Comparison of ENCODE assay signal across 9 cellular contexts in genomic region chr17:8846768-8847211, GRCh38. TPM values are rescaled to one million over a fixed set of nuclear protein-coding genes. Genes with fewer than 3 reads are reported as not detected.
A peak's percentile ranks its signal among the peaks of the same experiment; 100 is the strongest.
DNase-seq lines count a peak whose midpoint lies in the region; ATAC-seq and TF ChIP-seq lines count a peak whose summit lies in the region.
"Had no signal": no experiment of that assay in that cellular context is flagged by ENCODE, and none has a peak within 500 bp of the region (broad histone marks: within the 10 kb centered on the region; RNA-seq: fewer than 3 reads in every experiment).

No MANE protein-coding gene starts in this region.

- peaks cover 3% of the 10 kb centered on the region for H3K9me3 Mint-ChIP-seq in stimulated activated memory B cell treated with anti-CD40 and anti-IgM and Interleukin-4, amounts not matched to agents 10 μg/mL and 1 μg/mL and 100 μg/mL, for 72 hours

- H3K4me3 Mint-ChIP-seq in stimulated activated memory B cell treated with anti-CD40 and anti-IgM and Interleukin-4, amounts not matched to agents 10 μg/mL and 1 μg/mL and 100 μg/mL, for 72 hours, result no peak overlapping the region

- H3K36me3 Mint-ChIP-seq in stimulated activated memory B cell treated with anti-CD40 and anti-IgM and Interleukin-4, amounts not matched to agents 10 μg/mL and 1 μg/mL and 100 μg/mL, for 72 hours, result no peaks in the 10 kb centered on the region

- peaks cover 17% of the 10 kb centered on the region for H3K4me1 ChIP-seq in cardiac muscle cell (ENCODE audit: low read depth)

- ATAC-seq in stimulated activated memory B cell treated with anti-CD40 and anti-IgM and Interleukin-4, amounts not matched to agents 10 μg/mL and 1 μg/mL and 100 μg/mL, for 72 hours, result peak; percentile 55
- ATAC-seq in HG03457 (IDR thresholded peaks at IDR 0.05; ENCODE audit: unreplicated experiment) (no peak), omental fat pad (ENCODE audit: low FRiP score) (no peak)

- no peak overlapping the region for H3K4me3 ChIP-seq in cardiac muscle cell

- H3K27me3 Mint-ChIP-seq in stimulated activated memory B cell treated with anti-CD40 and anti-IgM and Interleukin-4, amounts not matched to agents 10 μg/mL and 1 μg/mL and 100 μg/mL, for 72 hours, result no peaks in the 10 kb centered on the region

- in situ Hi-C loops in SK-MEL-5 (cut with HindIII; ENCODE audit: low pct_unique_long_range_greater_than_20kb, low sequenced_read_pairs), result no loop called here

- peaks cover 2% of the 10 kb centered on the region for H3K9me3 ChIP-seq in cardiac muscle cell (ENCODE audit: low read depth)

- no peak overlapping the region for H3K27ac Mint-ChIP-seq in stimulated activated memory B cell treated with anti-CD40 and anti-IgM and Interleukin-4, amounts not matched to agents 10 μg/mL and 1 μg/mL and 100 μg/mL, for 72 hours

- peak overlapping the region; percentile 89 for H3K27ac ChIP-seq in cardiac muscle cell

- DNase-seq in NCI-H524 (lab: John Stamatoyannopoulos, UW) (peak; percentile 20 to 34), NCI-H524 treated with DMSO at 0.1 percent for 48 hours (lab: John Stamatoyannopoulos, UW) (no peak), SK-MEL-5 (ENCODE audit: low read depth, low spot score) (peak; percentile 83), cardiac muscle cell (ENCODE audit: low read depth in 1 of 2, low spot score in 1 of 2) (peak; percentile 74 to 86), middle frontal gyrus (ENCODE audit: extremely low spot score, low spot score) (no peak), omental fat pad (ENCODE audit: low spot score) (no peak)

- H3K27me3 ChIP-seq in cardiac muscle cell, result no peaks in the 10 kb centered on the region

- no peaks in the 10 kb centered on the region for H3K36me3 ChIP-seq in cardiac muscle cell

- TF ChIP-seq CTCF in cardiac muscle cell (IDR thresholded peaks at IDR 0.05; ENCODE audit: low read depth, low read length), result no peak
- no peak for TF ChIP-seq CTCF in omental fat pad (IDR thresholded peaks at IDR 0.05)

- peaks cover 47% of the 10 kb centered on the region for H3K4me1 Mint-ChIP-seq in stimulated activated memory B cell treated with anti-CD40 and anti-IgM and Interleukin-4, amounts not matched to agents 10 μg/mL and 1 μg/mL and 100 μg/mL, for 72 hours

RNA-seq across cellular contexts. Expression of gene PIK3R6, which starts 20.7 kb away (rescaled TPM):
- total RNA-seq in SK-MEL-5 (2014; rRNA removed; shearing (Covaris generic)), result 0.05 TPM in 1 of 2 replicates, not detected in the other
- 0.04 and 0.16 TPM in 2 replicates for polyA plus RNA-seq in SK-MEL-5 (2015; cell fraction: cytosol; rRNA removed)
- polyA plus RNA-seq in SK-MEL-5 (2015; cell fraction: nucleus; rRNA removed), result not detected in 2 replicates
- total RNA-seq in cardiac muscle cell (not detected in 2 replicates), omental fat pad (1 to 10 TPM in 2 of 4 donors, under 1 TPM in 2; 0.56 to 3.5 (median 1.5) TPM)
- 0.11 and 0.48 TPM in 2 replicates for polyA plus RNA-seq in cardiac muscle cell
- polyA plus RNA-seq: AG04450 had no signal

RNA-seq across cellular contexts. Expression of gene MFSD6L, which starts 47.6 kb away (rescaled TPM):
- not detected in 2 replicates for total RNA-seq in SK-MEL-5 (2014; rRNA removed; shearing (Covaris generic))
- polyA plus RNA-seq in SK-MEL-5 (2015; cell fraction: cytosol; rRNA removed), result not detected in 2 replicates
- not detected in 2 replicates for polyA plus RNA-seq in SK-MEL-5 (2015; cell fraction: nucleus; rRNA removed)
- total RNA-seq in cardiac muscle cell (not detected in 2 replicates), omental fat pad (under 1 TPM in 2 of 4 donors, not detected in 2; 0.24 to 0.25 TPM)
- not detected in 2 replicates for polyA plus RNA-seq in cardiac muscle cell
- polyA plus RNA-seq: AG04450 had no signal

Comparison
In these comparisons a context has a peak if more than half of its experiments do, and no peak if none do; other contexts are left out.
1. DNase-seq: peak in NCI-H524 (2 of 2), SK-MEL-5 (single experiment) and cardiac muscle cell (2 of 2); none in NCI-H524 treated with DMSO at 0.1 percent for 48 hours (single experiment), middle frontal gyrus (single experiment) and omental fat pad (single experiment).